ENCODE assay signal across 11 cellular contexts in genomic region chr18:54712315-54712714, GRCh38.
DNase-seq lines count a peak whose midpoint lies in the region; ATAC-seq and TF ChIP-seq lines count a peak whose summit lies in the region.
"Had no signal": no experiment of that assay in that cellular context is flagged by ENCODE, and none has a peak within 500 bp of the region (broad histone marks: within the 10 kb centered on the region; RNA-seq: fewer than 3 reads in every experiment).

No MANE protein-coding gene starts in this region.

- H3K4ac ChIP-seq in IMR-90 (ENCODE audit: low read depth, low read length): peak overlapping the region; percentile 22; the same call in 1 of the 2 replicates

- no peak overlapping the region for H3K56ac ChIP-seq in IMR-90 (ENCODE audit: extremely low read depth, insufficient read depth, low read length)

- H3K18ac ChIP-seq in IMR-90 (ENCODE audit: low read depth, low read length): no peak overlapping the region

- no CpG with 5 or more reads among the region's 2 CpGs for WGBS in IMR-90 (ENCODE audit: extremely low coverage in 2 of 2, insufficient read length in 1 of 2), 2 experiments

- H4K91ac ChIP-seq in IMR-90 (ENCODE audit: insufficient read depth, low read depth, low read length): peak overlapping the region; percentile 8; the same call in 1 of the 2 replicates

- no peak overlapping the region for H2BK15ac ChIP-seq in IMR-90 (ENCODE audit: low read depth, low read length)

- ATAC-seq in IMR-90 (ENCODE audit: low read depth): peak; percentile 97
- no peak for ATAC-seq in GM18498 (IDR thresholded peaks at IDR 0.05; ENCODE audit: unreplicated experiment)

- H3K9me1 ChIP-seq in IMR-90 (ENCODE audit: insufficient read depth, low read length): peaks cover 9% of the 10 kb centered on the region; the same call in 1 of the 2 replicates

- peak; percentile 9 for DNase-seq in COLO829 (ENCODE audit: low spot score)
- DNase-seq in IMR-90: peak; percentile 87
- DNase-seq in astrocyte of the spinal cord (ENCODE audit: low read depth, low spot score): peak; percentile 88
- peak; percentile 19 for DNase-seq in kidney tubule cell (ENCODE audit: low spot score)
- no peak for DNase-seq in SW480 (ENCODE audit: low spot score)
- no peak for DNase-seq in middle frontal gyrus (ENCODE audit: extremely low spot score, low spot score)
- no peak for DNase-seq in NAMALWA (ENCODE audit: low spot score)
- DNase-seq: NCI-H82 had no signal

- no peak for TF ChIP-seq RAD21 in IMR-90 (IDR thresholded peaks at IDR 0.05; ENCODE audit: low read length)

- peak overlapping the region; percentile 44; the same call in 1 of the 2 replicates for H3K4me2 ChIP-seq in IMR-90 (ENCODE audit: low read depth, low read length)
- H3K4me2 ChIP-seq: neural progenitor cell had no signal

- no peak overlapping the region for H4K5ac ChIP-seq in IMR-90 (ENCODE audit: low read depth, low read length)

- H3K27me3 ChIP-seq in IMR-90 (ENCODE audit: control insufficient read depth, insufficient read depth, low read length): no peaks in the 10 kb centered on the region
- H3K27me3 ChIP-seq: neural progenitor cell, tibial nerve had no signal

- no peak overlapping the region for H2AFZ ChIP-seq in IMR-90 (replicated peaks; ENCODE audit: low read length, poor library complexity)
- H2AFZ ChIP-seq: neural progenitor cell had no signal

- H3K79me1 ChIP-seq in IMR-90 (ENCODE audit: low read depth in 1 of 2, low read length in 2 of 2): no peaks in the 10 kb centered on the region

- peaks cover 11% of the 10 kb centered on the region for H3K4me1 ChIP-seq in IMR-90 (ENCODE audit: control insufficient read depth, insufficient read depth, low read length)
- H3K4me1 ChIP-seq: neural progenitor cell, tibial nerve had no signal

- BruUV-seq in IMR-90 (replicated peaks; lab: Mats Ljungman, UMichigan): no TSS peak

- no peak overlapping the region for H3K23ac ChIP-seq in IMR-90 (ENCODE audit: low read depth, low read length)

- dilution Hi-C loops in IMR-90 (cut with HindIII; ENCODE audit: low sequenced_read_pairs, unreplicated experiment): no loop called here

- H3K9me3 ChIP-seq in IMR-90 (ENCODE audit: control insufficient read depth, insufficient read depth, low read length): no peaks in the 10 kb centered on the region
- H3K9me3 ChIP-seq: tibial nerve had no signal

- H4K20me1 ChIP-seq in IMR-90 (ENCODE audit: insufficient read depth, low read length): no peaks in the 10 kb centered on the region

- peak overlapping the region; percentile 5; the same call in 1 of the 2 replicates for H3K14ac ChIP-seq in IMR-90 (replicated peaks; ENCODE audit: low read depth, low read length)

- no peak overlapping the region for H3K9ac ChIP-seq in IMR-90 (ENCODE audit: low read depth, low read length)
- H3K9ac ChIP-seq: neural progenitor cell had no signal

- in situ Hi-C loops in IMR-90 (cut with MboI; ENCODE audit: low sequenced_read_pairs): no loop called here
- in situ Hi-C loops in astrocyte of the spinal cord (cut with HindIII; ENCODE audit: low sequenced_read_pairs): no loop called here

- no peak for TF ChIP-seq POLR2A in IMR-90 (IDR thresholded peaks at IDR 0.05; ENCODE audit: low read depth, low read length)

- H3K36me3 ChIP-seq in IMR-90 (ENCODE audit: control insufficient read depth, insufficient read depth, low read length): no peaks in the 10 kb centered on the region
- H3K36me3 ChIP-seq: neural progenitor cell, tibial nerve had no signal

- no peak overlapping the region for H2AK9ac ChIP-seq in IMR-90 (replicated peaks; ENCODE audit: low read depth, low read length, poor library complexity)

- POLR2A ChIA-PET in IMR-90 (lab: Charles Lee; ENCODE audit: unreplicated experiment): no interaction called here

- CTCF ChIA-PET in IMR-90 (lab: Yijun Ruan, JAX): no interaction called here

- TF ChIP-seq CTCF in IMR-90 (conservative IDR thresholded peaks at IDR 0.05; ENCODE audit: low read depth, low read length) (no peak), astrocyte of the spinal cord (IDR thresholded peaks at IDR 0.05; ENCODE audit: low read depth, low read length) (no peak)

- H4K8ac ChIP-seq in IMR-90 (ENCODE audit: low read depth in 2 of 2, low read length in 2 of 2): 0 out of 4 replicates have a peak overlapping the region, but pooled peaks of 1 of the 2 experiments have one; percentile 4

- no peak overlapping the region for H2AK5ac ChIP-seq in IMR-90 (ENCODE audit: low read depth, low read length)

- intact Hi-C loops in IMR-90 (cut with micrococcal nuclease): no loop called here

- H3K4me3 ChIP-seq in IMR-90 (ENCODE audit: insufficient read depth, low read depth, low read length): no peak overlapping the region
- H3K4me3 ChIP-seq in astrocyte of the spinal cord (ENCODE audit: low read depth, low read length): no peak overlapping the region
- H3K4me3 ChIP-seq: neural progenitor cell, tibial nerve had no signal

- H3K27ac ChIP-seq in IMR-90 (ENCODE audit: insufficient read depth, low read length): peak overlapping the region; percentile 1; the same call in 1 of the 2 replicates
- H3K27ac ChIP-seq: neural progenitor cell, tibial nerve had no signal

- no peak overlapping the region for H2BK20ac ChIP-seq in IMR-90 (ENCODE audit: low read depth, low read length)

- H2BK5ac ChIP-seq in IMR-90 (ENCODE audit: low read depth, low read length, poor library complexity, severe bottlenecking): no peak overlapping the region

- H2BK120ac ChIP-seq in IMR-90 (ENCODE audit: low read depth, low read length): peak overlapping the region; percentile 53

TF ChIP-seq in IMR-90, 13 proteins besides CTCF, POLR2A, EP300 and RAD21:
- TF ChIP-seq CEBPB (IDR thresholded peaks at IDR 0.05; ENCODE audit: low read depth, low read length) (no peak), MAFK (IDR thresholded peaks at IDR 0.05; ENCODE audit: low read depth, low read length) (no peak), BHLHE40 (IDR thresholded peaks at IDR 0.05; ENCODE audit: low read depth, low read length) (peak; percentile 62; the same call in 1 of the 2 replicates), NFE2L2 (IDR thresholded peaks at IDR 0.05; ENCODE audit: low read depth, low read length) (peak; percentile 40; the same call in 1 of the 2 replicates), RCOR1 (IDR thresholded peaks at IDR 0.05; ENCODE audit: insufficient replicate concordance, low read length) (no peak), RFX5 (IDR thresholded peaks at IDR 0.05; ENCODE audit: low read depth, low read length) (no peak), FOS (IDR thresholded peaks at IDR 0.05; ENCODE audit: low read depth, low read length) (peak; percentile 86), SMC3 (IDR thresholded peaks at IDR 0.05; ENCODE audit: low read depth, low read length) (no peak), MAZ (IDR thresholded peaks at IDR 0.05; ENCODE audit: borderline replicate concordance, low read depth, low read length) (no peak)

Comparison
In these comparisons a context has a peak if more than half of its experiments do, and no peak if none do; other contexts are left out.
1. DNase-seq: peak in COLO829 (single experiment), IMR-90 (single experiment), astrocyte of the spinal cord (single experiment) and kidney tubule cell (single experiment); none in SW480 (single experiment), middle frontal gyrus (single experiment) and NAMALWA (single experiment).